In the genomic region with DNA sequence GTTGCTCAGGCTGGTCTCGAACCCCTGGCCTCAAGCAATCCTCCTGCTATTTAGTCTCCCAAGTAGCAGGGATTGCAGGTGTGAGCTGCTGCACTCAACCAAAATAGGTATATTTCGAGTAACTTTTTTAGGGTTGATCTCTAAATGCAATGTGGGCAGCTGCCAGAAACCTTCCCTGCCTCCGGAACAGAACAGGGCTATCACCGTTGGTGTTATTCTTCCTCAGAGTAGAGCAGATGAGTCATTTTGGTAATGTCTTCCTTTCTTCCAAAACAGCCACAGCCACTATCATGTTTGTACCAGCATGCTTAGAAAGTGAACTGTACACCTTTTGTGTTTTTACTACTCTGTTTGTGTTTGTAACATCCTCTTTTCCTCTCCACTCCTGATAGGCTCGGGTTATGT, we compare ENCODE assay signal across 12 cellular contexts. TPM values are rescaled to one million over a fixed set of nuclear protein-coding genes. Genes with fewer than 3 reads are reported as not detected.
A peak's percentile ranks its signal among the peaks of the same experiment; 100 is the strongest.
DNase-seq lines count a peak whose midpoint lies in the region; FAIRE-seq and TF ChIP-seq lines count a peak whose summit lies in the region.
"Had no signal": no experiment of that assay in that cellular context is flagged by ENCODE, and none has a peak within 500 bp of the region (broad histone marks: within the 10 kb centered on the region; RNA-seq: fewer than 3 reads in every experiment).

No MANE protein-coding gene starts in this region.

- H3K9me3 Mint-ChIP-seq in activated CD4-positive, alpha-beta memory T cell treated with anti-CD3 and anti-CD28 coated beads for 36 hours = no peaks in the 10 kb centered on the region
- H3K9me3 Mint-ChIP-seq: brain; T-helper 1 cell treated with Interleukin-12 subunit alpha and Interleukin-12 subunit beta and Interleukin-4 antibody, amounts not matched to agents 30 μg/mL and 1 μg/mL, for 36 hours had no signal

- peaks cover 36% of the 10 kb centered on the region for H3K4me1 Mint-ChIP-seq in activated CD4-positive, alpha-beta memory T cell treated with anti-CD3 and anti-CD28 coated beads for 36 hours (ENCODE audit: low read depth)

- peaks cover 12% of the 10 kb centered on the region for H3K36me3 Mint-ChIP-seq in activated CD4-positive, alpha-beta memory T cell treated with anti-CD3 and anti-CD28 coated beads for 36 hours

- no peak overlapping the region for H3K4me3 Mint-ChIP-seq in activated CD4-positive, alpha-beta memory T cell treated with anti-CD3 and anti-CD28 coated beads for 36 hours
- H3K4me3 Mint-ChIP-seq: brain; T-helper 1 cell treated with Interleukin-12 subunit alpha and Interleukin-12 subunit beta and Interleukin-4 antibody, amounts not matched to agents 30 μg/mL and 1 μg/mL, for 36 hours had no signal

- POLR2A ChIA-PET in activated CD4-positive, alpha-beta memory T cell treated with anti-CD3 and anti-CD28 coated beads for 36 hours (lab: Charles Lee) = no interaction called here
- POLR2A ChIA-PET in HEK293T (lab: Yijun Ruan, JAX) = no interaction called here

- peak; percentile 33 for DNase-seq in stimulated activated CD4-positive, alpha-beta T cell treated with anti-CD3 and anti-CD28 coated beads, Interleukin-15, amount 100 ng/mL, for 24 hours
- DNase-seq in stimulated activated CD4-positive, alpha-beta T cell treated with anti-CD3 and anti-CD28 coated beads, Interleukin-1b, Interleukin-23, amount 100 ng/mL, for 48 hours = no peak
- DNase-seq in activated CD4-positive, alpha-beta memory T cell treated with anti-CD3 and anti-CD28 coated beads for 36 hours = peak; percentile 31
- DNase-seq in fibroblast of the conjunctiva (ENCODE audit: low read depth) = peak; percentile 13
- DNase-seq in NCI-H128 (lab: John Stamatoyannopoulos, UW; ENCODE audit: unreplicated experiment) = no peak
- no peak for DNase-seq in D721Med (ENCODE audit: insufficient read length, low spot score)
- DNase-seq in HEK293T (ENCODE audit: extremely low spot score) = no peak
- DNase-seq in coronary artery (ENCODE audit: low spot score) = no peak
- DNase-seq: kidney had no signal

- peak overlapping the region; percentile 6 for H3K27ac Mint-ChIP-seq in activated CD4-positive, alpha-beta memory T cell treated with anti-CD3 and anti-CD28 coated beads for 36 hours
- H3K27ac Mint-ChIP-seq: T-helper 1 cell treated with Interleukin-12 subunit alpha and Interleukin-12 subunit beta and Interleukin-4 antibody, amounts not matched to agents 30 μg/mL and 1 μg/mL, for 36 hours had no signal

- TF ChIP-seq CTCF in D721Med (IDR thresholded peaks at IDR 0.05; ENCODE audit: insufficient read depth, missing control alignments) (no peak), coronary artery (IDR thresholded peaks at IDR 0.05) (no peak)

- no peak overlapping the region for H3K4me3 ChIP-seq in coronary artery
- H3K4me3 ChIP-seq: skin epidermis had no signal

- FAIRE-seq in D721Med (lab: Jason Lieb, UNC) = no peak
- FAIRE-seq: kidney had no signal

- no peaks in the 10 kb centered on the region for H3K27me3 Mint-ChIP-seq in activated CD4-positive, alpha-beta memory T cell treated with anti-CD3 and anti-CD28 coated beads for 36 hours
- H3K27me3 Mint-ChIP-seq: brain had no signal

- H3K27ac ChIP-seq in coronary artery = no peak overlapping the region

- CTCF ChIA-PET in activated CD4-positive, alpha-beta memory T cell treated with anti-CD3 and anti-CD28 coated beads for 36 hours (lab: Charles Lee) = interaction anchor here (0.6 to 1.6 kb wide), 2 partner anchors 22 to 205 kb away, joined by 3 to 6 read pairs; no protein-coding TSS in a partner anchor
- CTCF ChIA-PET in HEK293T (lab: Yijun Ruan, JAX) = no interaction called here

- intact Hi-C loops in activated CD4-positive, alpha-beta memory T cell treated with anti-CD3 and anti-CD28 coated beads for 36 hours (cut with micrococcal nuclease) = no loop called here

TF ChIP-seq in HEK293T, 16 proteins besides CTCF, POLR2A, EP300 and RAD21:
- no peak for TF ChIP-seq ELF4 (IDR thresholded peaks at IDR 0.05)
- no peak for TF ChIP-seq SP1 (IDR thresholded peaks at IDR 0.05)
- TF ChIP-seq ARNT (IDR thresholded peaks at IDR 0.05) = no peak
- no peak for TF ChIP-seq BHLHE40 (IDR thresholded peaks at IDR 0.05; ENCODE audit: borderline replicate concordance)
- TF ChIP-seq LEF1 (IDR thresholded peaks at IDR 0.05; ENCODE audit: borderline replicate concordance) = no peak
- TF ChIP-seq TARDBP (IDR thresholded peaks at IDR 0.05) = no peak
- no peak for TF ChIP-seq FOXM1 (IDR thresholded peaks at IDR 0.05; ENCODE audit: borderline replicate concordance)
- no peak for TF ChIP-seq HDGF (IDR thresholded peaks at IDR 0.05; ENCODE audit: borderline replicate concordance)
- no peak for TF ChIP-seq FOXA1 (IDR thresholded peaks at IDR 0.05)
- TF ChIP-seq SUZ12 (IDR thresholded peaks at IDR 0.05) = no peak
- TF ChIP-seq L3MBTL2 (conservative IDR thresholded peaks at IDR 0.05) = no peak
- no peak for TF ChIP-seq NFRKB (IDR thresholded peaks at IDR 0.05)
- no peak for TF ChIP-seq FOXK2 (IDR thresholded peaks at IDR 0.05)
- no peak for TF ChIP-seq CTBP1 (IDR thresholded peaks at IDR 0.05; ENCODE audit: borderline replicate concordance)
- TF ChIP-seq ZNF384 (IDR thresholded peaks at IDR 0.05) = no peak
- TF ChIP-seq, protein P1, sequence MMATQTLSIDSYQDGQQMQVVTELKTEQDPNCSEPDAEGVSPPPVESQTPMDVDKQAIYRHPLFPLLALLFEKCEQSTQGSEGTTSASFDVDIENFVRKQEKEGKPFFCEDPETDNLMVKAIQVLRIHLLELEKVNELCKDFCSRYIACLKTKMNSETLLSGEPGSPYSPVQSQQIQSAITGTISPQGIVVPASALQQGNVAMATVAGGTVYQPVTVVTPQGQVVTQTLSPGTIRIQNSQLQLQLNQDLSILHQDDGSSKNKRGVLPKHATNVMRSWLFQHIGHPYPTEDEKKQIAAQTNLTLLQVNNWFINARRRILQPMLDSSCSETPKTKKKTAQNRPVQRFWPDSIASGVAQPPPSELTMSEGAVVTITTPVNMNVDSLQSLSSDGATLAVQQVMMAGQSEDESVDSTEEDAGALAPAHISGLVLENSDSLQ (IDR thresholded peaks at IDR 0.05) = no peak
TF ChIP-seq in HEK293T: peak in this region for 0.

RNA-seq across cellular contexts. Expression of a gene that starts 44.1 kb away (rescaled TPM):
- 10 to 100 TPM; 59.3 to 59.7 TPM for total RNA-seq in activated CD4-positive, alpha-beta memory T cell treated with anti-CD3 and anti-CD28 coated beads for 36 hours

Comparison
In these comparisons a context has a peak if more than half of its experiments do, and no peak if none do; other contexts are left out.
1. DNase-seq: peak in stimulated activated CD4-positive, alpha-beta T cell treated with anti-CD3 and anti-CD28 coated beads, Interleukin-15, amount 100 ng/mL, for 24 hours (single experiment), activated CD4-positive, alpha-beta memory T cell treated with anti-CD3 and anti-CD28 coated beads for 36 hours (single experiment) and fibroblast of the conjunctiva (single experiment); none in stimulated activated CD4-positive, alpha-beta T cell treated with anti-CD3 and anti-CD28 coated beads, Interleukin-1b, Interleukin-23, amount 100 ng/mL, for 48 hours (single experiment), NCI-H128 (single experiment), D721Med (single experiment), HEK293T (single experiment) and coronary artery (single experiment).